Comparison of ENCODE assay signal across 8 cellular contexts in genomic region chr11:78414321-78415051, GRCh38. TPM values are rescaled to one million over a fixed set of nuclear protein-coding genes. Genes with fewer than 3 reads are reported as not detected.
A peak's percentile ranks its signal among the peaks of the same experiment; 100 is the strongest.
DNase-seq lines count a peak whose midpoint lies in the region; TF ChIP-seq lines count a peak whose summit lies in the region.

No MANE protein-coding gene starts in this region.

- H4K20me1 ChIP-seq in OCI-LY1 (ENCODE audit: insufficient read depth, low read length), result no peaks in the 10 kb centered on the region

- DNase-seq in SIG-M5 treated with dmso at 0.1 percent for 504 hours (lab: John Stamatoyannopoulos, UW; ENCODE audit: unreplicated experiment) (peak; percentile 43), SIG-M5 (lab: John Stamatoyannopoulos, UW) (no peak), fibroblast of gingiva (ENCODE audit: low read depth) (peak; percentile 8), thyroid gland (no peak), iPS-NIHi11 (ENCODE audit: low spot score) (no peak), NCI-H1048 (lab: John Stamatoyannopoulos, UW) (no peak), hypothalamus (lab: John Stamatoyannopoulos, UW) (no peak)

- H3K27ac ChIP-seq in OCI-LY1 (ENCODE audit: low read depth, low read length, poor library complexity, severe bottlenecking), result no peak overlapping the region
- H3K27ac ChIP-seq in thyroid gland, result no peak overlapping the region

- H3K79me2 ChIP-seq in OCI-LY1 (ENCODE audit: insufficient read depth, low read length), result no peaks in the 10 kb centered on the region

- H3K36me3 ChIP-seq in OCI-LY1 (ENCODE audit: insufficient read depth, low read length) (no peaks in the 10 kb centered on the region), thyroid gland (no peaks in the 10 kb centered on the region)

- no peak overlapping the region for H3K4me2 ChIP-seq in OCI-LY1 (ENCODE audit: low read length)

- H3F3A ChIP-seq in OCI-LY1 (ENCODE audit: insufficient read depth, low read length), result no peaks in the 10 kb centered on the region

- H3K9me3 ChIP-seq in OCI-LY1 (ENCODE audit: low read length) (peaks cover 3% of the 10 kb centered on the region; the same call in 1 of the 2 replicates), thyroid gland (no peaks in the 10 kb centered on the region)

- no peaks in the 10 kb centered on the region for H3K9me2 ChIP-seq in OCI-LY1 (ENCODE audit: low read depth, low read length)

- intact Hi-C loops in thyroid gland (cut with DNase I), result loop anchor here (10.0 kb wide), 3 partner anchors 70 to 190 kb away; no protein-coding TSS in a partner anchor

- TF ChIP-seq CTCF in OCI-LY1 (IDR thresholded peaks at IDR 0.05; ENCODE audit: low read length), result peak; percentile 60
- TF ChIP-seq CTCF in thyroid gland (IDR thresholded peaks at IDR 0.05), result peak in 5 of 6 experiments; percentile 28 to 56 (median 43)

- H3K4me1 ChIP-seq in OCI-LY1 (ENCODE audit: insufficient read depth, low read length, severe bottlenecking) (peaks cover 26% of the 10 kb centered on the region), thyroid gland (peaks cover 11 to 12% of the 10 kb centered on the region in 2 donors)

- H2AFZ ChIP-seq in OCI-LY1 (ENCODE audit: low read length), result no peak overlapping the region

- no peak overlapping the region for H3K9ac ChIP-seq in OCI-LY1 (ENCODE audit: low read length)

- no peak for TF ChIP-seq POLR2A in thyroid gland (IDR thresholded peaks at IDR 0.05)

- H3K4me3 ChIP-seq in OCI-LY1 (ENCODE audit: low read depth, low read length, poor library complexity, severe bottlenecking), result no peak overlapping the region
- H3K4me3 ChIP-seq in thyroid gland (replicated peaks in 1 of 3), result no peak overlapping the region

- no peaks in the 10 kb centered on the region; the same call in 1 of the 2 replicates for H3K27me3 ChIP-seq in OCI-LY1 (ENCODE audit: insufficient read depth, low read length)
- H3K27me3 ChIP-seq in thyroid gland, result no peaks in the 10 kb centered on the region

- WGBS in thyroid gland, 2 donors, result 89% methylated on average over 14 of the region's 14 CpGs

RNA-seq across cellular contexts. Expression of gene GAB2, which starts 3.1 kb away (rescaled TPM):
- total RNA-seq in thyroid gland, result 10 to 100 TPM in 2 of 4 donors, 1 to 10 TPM in 2; 8.1 to 18.1 (median 13.4) TPM

Comparison
In these comparisons a context has a peak if more than half of its experiments do, and no peak if none do; other contexts are left out.
1. DNase-seq: peak in SIG-M5 treated with dmso at 0.1 percent for 504 hours (single experiment) and fibroblast of gingiva (single experiment); none in SIG-M5 (single experiment), thyroid gland (0 of 2), iPS-NIHi11 (single experiment), NCI-H1048 (single experiment) and hypothalamus (0 of 51).